In the genomic region with DNA sequence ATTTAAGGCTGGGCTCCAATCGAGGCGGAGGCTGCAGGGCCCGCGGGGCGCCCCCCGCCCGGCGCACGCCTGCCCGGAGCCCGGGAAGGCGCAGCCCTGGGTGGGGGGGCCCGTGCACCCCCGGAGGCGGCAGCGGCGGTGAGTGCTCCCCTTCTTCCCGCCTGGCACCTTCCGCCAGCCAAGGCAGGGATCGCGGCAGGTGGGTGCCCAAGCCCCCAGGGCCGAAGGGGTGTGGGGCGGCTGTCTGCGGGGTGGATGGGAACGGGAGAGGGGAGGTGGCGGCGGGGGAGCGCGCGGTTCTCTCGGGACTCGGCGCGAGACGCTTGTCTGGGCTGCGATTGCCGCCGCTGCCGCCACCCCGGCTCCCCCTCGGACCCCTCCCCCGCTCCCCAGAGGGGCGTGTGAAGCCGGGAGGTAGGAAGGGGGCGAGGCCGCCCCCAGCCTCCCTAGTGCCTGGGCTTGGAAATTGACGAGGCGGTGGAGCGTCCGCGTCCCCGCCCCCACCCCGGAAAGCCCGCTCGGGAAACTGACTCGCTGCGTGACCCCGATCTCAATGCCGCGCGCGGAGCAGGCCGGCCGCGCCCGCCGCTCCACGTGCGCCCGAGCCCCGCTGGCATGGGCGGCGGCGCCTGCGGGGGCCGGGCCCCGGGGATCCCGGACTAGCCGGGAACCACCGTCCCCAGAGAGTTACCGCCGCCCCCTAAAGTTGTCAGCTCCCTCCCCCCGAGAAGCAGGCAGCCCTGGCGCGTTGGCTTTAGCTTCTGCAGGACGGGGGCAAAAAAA, we compare ENCODE assay signal across 1 cellular context.
TF ChIP-seq lines count a peak whose summit lies in the region.

No MANE protein-coding gene starts in this region.

TF ChIP-seq in HepG2, 621 proteins besides CTCF, POLR2A, EP300 and RAD21 (continued from another document and continues in another):
- TF ChIP-seq, protein P1, sequence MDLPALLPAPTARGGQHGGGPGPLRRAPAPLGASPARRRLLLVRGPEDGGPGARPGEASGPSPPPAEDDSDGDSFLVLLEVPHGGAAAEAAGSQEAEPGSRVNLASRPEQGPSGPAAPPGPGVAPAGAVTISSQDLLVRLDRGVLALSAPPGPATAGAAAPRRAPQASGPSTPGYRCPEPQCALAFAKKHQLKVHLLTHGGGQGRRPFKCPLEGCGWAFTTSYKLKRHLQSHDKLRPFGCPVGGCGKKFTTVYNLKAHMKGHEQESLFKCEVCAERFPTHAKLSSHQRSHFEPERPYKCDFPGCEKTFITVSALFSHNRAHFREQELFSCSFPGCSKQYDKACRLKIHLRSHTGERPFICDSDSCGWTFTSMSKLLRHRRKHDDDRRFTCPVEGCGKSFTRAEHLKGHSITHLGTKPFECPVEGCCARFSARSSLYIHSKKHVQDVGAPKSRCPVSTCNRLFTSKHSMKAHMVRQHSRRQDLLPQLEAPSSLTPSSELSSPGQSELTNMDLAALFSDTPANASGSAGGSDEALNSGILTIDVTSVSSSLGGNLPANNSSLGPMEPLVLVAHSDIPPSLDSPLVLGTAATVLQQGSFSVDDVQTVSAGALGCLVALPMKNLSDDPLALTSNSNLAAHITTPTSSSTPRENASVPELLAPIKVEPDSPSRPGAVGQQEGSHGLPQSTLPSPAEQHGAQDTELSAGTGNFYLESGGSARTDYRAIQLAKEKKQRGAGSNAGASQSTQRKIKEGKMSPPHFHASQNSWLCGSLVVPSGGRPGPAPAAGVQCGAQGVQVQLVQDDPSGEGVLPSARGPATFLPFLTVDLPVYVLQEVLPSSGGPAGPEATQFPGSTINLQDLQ (CRISPR knock-in tag; IDR thresholded peaks at IDR 0.05), result peak; percentile 79; the same call in 1 of the 2 replicates
- TF ChIP-seq MYPOP (CRISPR knock-in tag; IDR thresholded peaks at IDR 0.05), result no peak
- TF ChIP-seq ZNF367 (CRISPR knock-in tag; IDR thresholded peaks at IDR 0.05; ENCODE audit: borderline replicate concordance), result no peak; the same call in 1 of the 2 replicates
- no peak for TF ChIP-seq MAFG (CRISPR knock-in tag; IDR thresholded peaks at IDR 0.05)
- TF ChIP-seq U2AF2 (IDR thresholded peaks at IDR 0.05; ENCODE audit: low read depth, low read length), result no peak
- TF ChIP-seq ZNF335 (CRISPR knock-in tag; IDR thresholded peaks at IDR 0.05), result no peak
- no peak for TF ChIP-seq ETV5 (CRISPR knock-in tag; IDR thresholded peaks at IDR 0.05; ENCODE audit: borderline replicate concordance)
- TF ChIP-seq, protein P2, sequence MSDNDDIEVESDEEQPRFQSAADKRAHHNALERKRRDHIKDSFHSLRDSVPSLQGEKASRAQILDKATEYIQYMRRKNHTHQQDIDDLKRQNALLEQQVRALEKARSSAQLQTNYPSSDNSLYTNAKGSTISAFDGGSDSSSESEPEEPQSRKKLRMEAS (IDR thresholded peaks at IDR 0.05), result peak; percentile 86
- TF ChIP-seq ZNF747 (CRISPR knock-in tag; IDR thresholded peaks at IDR 0.05; ENCODE audit: borderline replicate concordance), result no peak
- TF ChIP-seq GRHL1 (CRISPR knock-in tag; conservative IDR thresholded peaks at IDR 0.05), result no peak
- TF ChIP-seq, protein P3, sequence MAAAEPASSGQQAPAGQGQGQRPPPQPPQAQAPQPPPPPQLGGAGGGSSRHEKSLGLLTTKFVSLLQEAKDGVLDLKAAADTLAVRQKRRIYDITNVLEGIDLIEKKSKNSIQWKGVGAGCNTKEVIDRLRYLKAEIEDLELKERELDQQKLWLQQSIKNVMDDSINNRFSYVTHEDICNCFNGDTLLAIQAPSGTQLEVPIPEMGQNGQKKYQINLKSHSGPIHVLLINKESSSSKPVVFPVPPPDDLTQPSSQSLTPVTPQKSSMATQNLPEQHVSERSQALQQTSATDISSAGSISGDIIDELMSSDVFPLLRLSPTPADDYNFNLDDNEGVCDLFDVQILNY (CRISPR knock-in tag; conservative IDR thresholded peaks at IDR 0.05), result no peak
- TF ChIP-seq SOX5 (CRISPR knock-in tag; IDR thresholded peaks at IDR 0.05; ENCODE audit: borderline replicate concordance), result no peak
- TF ChIP-seq KDM1A (CRISPR knock-in tag; IDR thresholded peaks at IDR 0.05), result no peak
- TF ChIP-seq NR2F1 (CRISPR knock-in tag; IDR thresholded peaks at IDR 0.05), result no peak
- TF ChIP-seq, protein P4, sequence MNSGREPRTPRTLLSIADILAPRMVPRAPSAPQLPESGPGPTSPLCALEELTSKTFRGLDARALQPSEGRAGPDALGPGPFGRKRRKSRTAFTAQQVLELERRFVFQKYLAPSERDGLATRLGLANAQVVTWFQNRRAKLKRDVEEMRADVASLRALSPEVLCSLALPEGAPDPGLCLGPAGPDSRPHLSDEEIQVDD (CRISPR knock-in tag; IDR thresholded peaks at IDR 0.05; ENCODE audit: borderline replicate concordance), result peak; percentile 66; the same call in 1 of the 2 replicates
- no peak for TF ChIP-seq HNRNPL (IDR thresholded peaks at IDR 0.05; ENCODE audit: low read depth, low read length)
- TF ChIP-seq ELF4 (CRISPR knock-in tag; IDR thresholded peaks at IDR 0.05; ENCODE audit: borderline replicate concordance), result no peak
- TF ChIP-seq GFI1 (CRISPR knock-in tag; IDR thresholded peaks at IDR 0.05; ENCODE audit: borderline replicate concordance), result no peak
- no peak for TF ChIP-seq ZNF570 (CRISPR knock-in tag; IDR thresholded peaks at IDR 0.05; ENCODE audit: borderline replicate concordance)
- TF ChIP-seq ZNF577 (CRISPR knock-in tag; IDR thresholded peaks at IDR 0.05; ENCODE audit: borderline replicate concordance, low read depth), result no peak
- TF ChIP-seq, protein P5, sequence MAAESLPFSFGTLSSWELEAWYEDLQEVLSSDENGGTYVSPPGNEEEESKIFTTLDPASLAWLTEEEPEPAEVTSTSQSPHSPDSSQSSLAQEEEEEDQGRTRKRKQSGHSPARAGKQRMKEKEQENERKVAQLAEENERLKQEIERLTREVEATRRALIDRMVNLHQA (CRISPR knock-in tag; IDR thresholded peaks at IDR 0.05), result no peak
- no peak for TF ChIP-seq ZNF576 (CRISPR knock-in tag; IDR thresholded peaks at IDR 0.05)
- TF ChIP-seq ZNF331 (CRISPR knock-in tag; IDR thresholded peaks at IDR 0.05), result no peak
- TF ChIP-seq, protein P6, sequence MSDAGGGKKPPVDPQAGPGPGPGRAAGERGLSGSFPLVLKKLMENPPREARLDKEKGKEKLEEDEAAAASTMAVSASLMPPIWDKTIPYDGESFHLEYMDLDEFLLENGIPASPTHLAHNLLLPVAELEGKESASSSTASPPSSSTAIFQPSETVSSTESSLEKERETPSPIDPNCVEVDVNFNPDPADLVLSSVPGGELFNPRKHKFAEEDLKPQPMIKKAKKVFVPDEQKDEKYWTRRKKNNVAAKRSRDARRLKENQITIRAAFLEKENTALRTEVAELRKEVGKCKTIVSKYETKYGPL (CRISPR knock-in tag; IDR thresholded peaks at IDR 0.05), result no peak
- TF ChIP-seq TFDP1 (CRISPR knock-in tag; IDR thresholded peaks at IDR 0.05; ENCODE audit: borderline replicate concordance), result no peak
- no peak; the same call in 1 of the 2 replicates for TF ChIP-seq ZNF790 (CRISPR knock-in tag; IDR thresholded peaks at IDR 0.05; ENCODE audit: borderline replicate concordance)
- no peak for TF ChIP-seq ZMAT3 (CRISPR knock-in tag; conservative IDR thresholded peaks at IDR 0.05)
- no peak for TF ChIP-seq ZNF879 (CRISPR knock-in tag; IDR thresholded peaks at IDR 0.05)
- no peak for TF ChIP-seq TSC22D2 (CRISPR knock-in tag; IDR thresholded peaks at IDR 0.05; ENCODE audit: borderline replicate concordance)
- TF ChIP-seq TMF1 (CRISPR knock-in tag; IDR thresholded peaks at IDR 0.05; ENCODE audit: low read depth), result peak; percentile 40; the same call in 1 of the 2 replicates
- no peak for TF ChIP-seq YY1 (IDR thresholded peaks at IDR 0.05; ENCODE audit: insufficient read depth, insufficient replicate concordance, low read depth, low read length)
- no peak for TF ChIP-seq ZNF788 (CRISPR knock-in tag; IDR thresholded peaks at IDR 0.05; ENCODE audit: borderline replicate concordance)
- TF ChIP-seq ZC3H13 (CRISPR knock-in tag; IDR thresholded peaks at IDR 0.05), result no peak
- no peak for TF ChIP-seq IRF2 (CRISPR knock-in tag; IDR thresholded peaks at IDR 0.05)
- no peak for TF ChIP-seq FOXA1 (IDR thresholded peaks at IDR 0.05)
- no peak for TF ChIP-seq FOXA1 (CRISPR knock-in tag; IDR thresholded peaks at IDR 0.05)
- TF ChIP-seq SIN3B (IDR thresholded peaks at IDR 0.05; ENCODE audit: low read length), result no peak
- TF ChIP-seq, protein P7, sequence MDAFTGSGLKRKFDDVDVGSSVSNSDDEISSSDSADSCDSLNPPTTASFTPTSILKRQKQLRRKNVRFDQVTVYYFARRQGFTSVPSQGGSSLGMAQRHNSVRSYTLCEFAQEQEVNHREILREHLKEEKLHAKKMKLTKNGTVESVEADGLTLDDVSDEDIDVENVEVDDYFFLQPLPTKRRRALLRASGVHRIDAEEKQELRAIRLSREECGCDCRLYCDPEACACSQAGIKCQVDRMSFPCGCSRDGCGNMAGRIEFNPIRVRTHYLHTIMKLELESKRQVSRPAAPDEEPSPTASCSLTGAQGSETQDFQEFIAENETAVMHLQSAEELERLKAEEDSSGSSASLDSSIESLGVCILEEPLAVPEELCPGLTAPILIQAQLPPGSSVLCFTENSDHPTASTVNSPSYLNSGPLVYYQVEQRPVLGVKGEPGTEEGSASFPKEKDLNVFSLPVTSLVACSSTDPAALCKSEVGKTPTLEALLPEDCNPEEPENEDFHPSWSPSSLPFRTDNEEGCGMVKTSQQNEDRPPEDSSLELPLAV (CRISPR knock-in tag; conservative IDR thresholded peaks at IDR 0.05; ENCODE audit: low read depth), result no peak; the same call in 1 of the 2 replicates
- TF ChIP-seq PRDM15 (CRISPR knock-in tag; IDR thresholded peaks at IDR 0.05), result no peak
- TF ChIP-seq ATF7-NPFF (CRISPR knock-in tag; IDR thresholded peaks at IDR 0.05; ENCODE audit: low read depth), result no peak; the same call in 1 of the 2 replicates
- no peak for TF ChIP-seq HNRNPUL1 (IDR thresholded peaks at IDR 0.05; ENCODE audit: low read depth, low read length)
- TF ChIP-seq ZGPAT (CRISPR knock-in tag; IDR thresholded peaks at IDR 0.05), result no peak
- TF ChIP-seq KDM5B (CRISPR knock-in tag; IDR thresholded peaks at IDR 0.05; ENCODE audit: borderline replicate concordance), result peak; percentile 82; the same call in 1 of the 2 replicates
- no peak for TF ChIP-seq PPARG (CRISPR knock-in tag; conservative IDR thresholded peaks at IDR 0.05)
